ENCODE assay signal across 16 cellular contexts in genomic region chr18:48328473-48329205, GRCh38.
DNase-seq lines count a peak whose midpoint lies in the region; ATAC-seq and TF ChIP-seq lines count a peak whose summit lies in the region.
"Had no signal": no experiment of that assay in that cellular context is flagged by ENCODE, and none has a peak within 500 bp of the region (broad histone marks: within the 10 kb centered on the region; RNA-seq: fewer than 3 reads in every experiment).

No MANE protein-coding gene starts in this region.

- peaks cover 4% of the 10 kb centered on the region for H3K9me3 Mint-ChIP-seq in chondrocyte (ENCODE audit: low read depth)

- no peaks in the 10 kb centered on the region for H3K36me3 Mint-ChIP-seq in chondrocyte (ENCODE audit: low read depth)
- H3K36me3 Mint-ChIP-seq: activated naive CD8-positive, alpha-beta T cell had no signal

- H3K4me3 Mint-ChIP-seq in chondrocyte (ENCODE audit: unreplicated experiment) = no peak overlapping the region
- H3K4me3 Mint-ChIP-seq: activated naive CD8-positive, alpha-beta T cell had no signal

- H3K27ac Mint-ChIP-seq in chondrocyte (ENCODE audit: unreplicated experiment) = peak overlapping the region; percentile 83
- H3K27ac Mint-ChIP-seq: activated naive CD8-positive, alpha-beta T cell; progenitor cell of endocrine pancreas had no signal

- DNase-seq in AG10803 (ENCODE audit: low read depth) = peak; percentile 25
- DNase-seq in MG63 = peak; percentile 34
- no peak for DNase-seq in chondrocyte (ENCODE audit: low spot score)
- DNase-seq in myocyte (ENCODE audit: low read depth) = peak; percentile 45
- no peak for DNase-seq in activated CD4-positive, alpha-beta T cell treated with anti-CD3 and anti-CD28 coated beads, Interleukin-2, amount 50 U/mL, for 1 hour
- DNase-seq in COR-L47 (lab: John Stamatoyannopoulos, UW) = no peak
- DNase-seq in pons (ENCODE audit: low spot score) = no peak
- DNase-seq: DND-41, hippocampal formation, NCI-H146, NCI-H526 treated with DMSO at 0.1 percent for 48 hours, SHP77 treated with DMSO at 0.1 percent for 48 hours had no signal

- TF ChIP-seq CTCF in AG10803 (conservative IDR thresholded peaks at IDR 0.05; ENCODE audit: low read length) = no peak
- TF ChIP-seq CTCF in chondrocyte (IDR thresholded peaks at IDR 0.05) = no peak

- no peak overlapping the region for H3K4me3 ChIP-seq in AG10803 (ENCODE audit: low read length)
- no peak overlapping the region for H3K4me3 ChIP-seq in MG63
- H3K4me3 ChIP-seq: vagina had no signal

- H3K4me1 Mint-ChIP-seq in chondrocyte (ENCODE audit: low read depth) = peaks cover 64% of the 10 kb centered on the region

- ATAC-seq in GM21360 (IDR thresholded peaks at IDR 0.05; ENCODE audit: unreplicated experiment) = no peak

- H3K9me3 ChIP-seq in MG63 = peaks cover 3% of the 10 kb centered on the region; the same call in 1 of the 2 replicates
- H3K9me3 ChIP-seq: vagina had no signal

- no peaks in the 10 kb centered on the region for H3K27me3 Mint-ChIP-seq in chondrocyte (ENCODE audit: low read depth)

- H3K36me3 ChIP-seq in MG63 = no peaks in the 10 kb centered on the region
- H3K36me3 ChIP-seq: vagina had no signal

- H3K27me3 ChIP-seq in MG63 = no peaks in the 10 kb centered on the region
- H3K27me3 ChIP-seq: vagina had no signal

Comparison
In these comparisons a context has a peak if more than half of its experiments do, and no peak if none do; other contexts are left out.
1. DNase-seq: peak in AG10803 (single experiment), MG63 (single experiment) and myocyte (single experiment); none in chondrocyte (single experiment), activated CD4-positive, alpha-beta T cell treated with anti-CD3 and anti-CD28 coated beads, Interleukin-2, amount 50 U/mL, for 1 hour (single experiment), COR-L47 (single experiment) and pons (single experiment).